Comparison of ENCODE assay signal across 1 cellular context in genomic region chrX:131812847-131813825, GRCh38.
A peak's percentile ranks its signal among the peaks of the same experiment; 100 is the strongest.
TF ChIP-seq lines count a peak whose summit lies in the region.

No MANE protein-coding gene starts in this region.

TF ChIP-seq in IMR-90, 13 proteins besides CTCF, POLR2A, EP300 and RAD21 (continued from another document):
- no peak for TF ChIP-seq MAFK (IDR thresholded peaks at IDR 0.05; ENCODE audit: low read depth, low read length)
- no peak for TF ChIP-seq USF2 (IDR thresholded peaks at IDR 0.05; ENCODE audit: low read depth, low read length)
- no peak for TF ChIP-seq CHD1 (IDR thresholded peaks at IDR 0.05; ENCODE audit: low read depth, low read length)
- TF ChIP-seq SMC3 (IDR thresholded peaks at IDR 0.05; ENCODE audit: low read depth, low read length), result peak; percentile 48; the same call in 1 of the 2 replicates
- no peak for TF ChIP-seq FOS (IDR thresholded peaks at IDR 0.05; ENCODE audit: low read depth, low read length)
- no peak for TF ChIP-seq RFX5 (IDR thresholded peaks at IDR 0.05; ENCODE audit: low read depth, low read length)
- peak; percentile 75; the same call in 1 of the 2 replicates for TF ChIP-seq MAZ (IDR thresholded peaks at IDR 0.05; ENCODE audit: borderline replicate concordance, low read depth, low read length)
- no peak for TF ChIP-seq CEBPB (IDR thresholded peaks at IDR 0.05; ENCODE audit: low read depth, low read length)
- TF ChIP-seq NFE2L2 (IDR thresholded peaks at IDR 0.05; ENCODE audit: low read depth, low read length), result no peak
- TF ChIP-seq BHLHE40 (IDR thresholded peaks at IDR 0.05; ENCODE audit: low read depth, low read length), result no peak
- TF ChIP-seq, protein P1, sequence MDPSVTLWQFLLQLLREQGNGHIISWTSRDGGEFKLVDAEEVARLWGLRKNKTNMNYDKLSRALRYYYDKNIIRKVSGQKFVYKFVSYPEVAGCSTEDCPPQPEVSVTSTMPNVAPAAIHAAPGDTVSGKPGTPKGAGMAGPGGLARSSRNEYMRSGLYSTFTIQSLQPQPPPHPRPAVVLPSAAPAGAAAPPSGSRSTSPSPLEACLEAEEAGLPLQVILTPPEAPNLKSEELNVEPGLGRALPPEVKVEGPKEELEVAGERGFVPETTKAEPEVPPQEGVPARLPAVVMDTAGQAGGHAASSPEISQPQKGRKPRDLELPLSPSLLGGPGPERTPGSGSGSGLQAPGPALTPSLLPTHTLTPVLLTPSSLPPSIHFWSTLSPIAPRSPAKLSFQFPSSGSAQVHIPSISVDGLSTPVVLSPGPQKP (IDR thresholded peaks at IDR 0.05; ENCODE audit: borderline replicate concordance, low read depth, low read length), result no peak
